8 cellular contexts compared by ENCODE assay signal in the genomic region with DNA sequence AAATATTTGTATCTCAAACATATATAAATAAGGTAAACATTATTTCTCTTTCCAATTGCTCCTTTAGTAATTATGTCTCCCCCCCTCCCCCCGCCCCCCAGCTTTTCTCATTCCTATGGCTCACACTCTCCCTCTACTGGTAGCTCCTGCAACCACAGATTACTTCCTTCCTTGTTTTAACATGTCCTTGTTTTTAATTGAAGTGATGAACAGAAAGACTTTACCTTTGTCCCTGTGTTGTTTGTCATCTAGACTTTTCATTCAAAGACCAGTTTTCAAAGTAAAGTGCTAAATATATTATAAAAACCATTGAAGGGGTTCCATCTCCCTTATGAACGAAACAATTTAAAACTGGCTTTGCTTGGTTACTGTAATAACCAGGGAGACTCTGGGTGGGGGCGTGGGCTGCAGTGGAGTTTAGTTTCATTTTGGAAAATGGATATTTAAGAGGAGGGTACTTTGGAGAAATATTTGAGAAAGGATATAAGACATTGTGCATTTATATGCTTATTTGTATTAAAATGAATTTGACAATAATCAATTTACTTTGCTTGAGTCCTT.
A peak's percentile ranks its signal among the peaks of the same experiment; 100 is the strongest.
DNase-seq lines count a peak whose midpoint lies in the region; ATAC-seq and TF ChIP-seq lines count a peak whose summit lies in the region.

No MANE protein-coding gene starts in this region.

- H3K4me2 ChIP-seq in smooth muscle cell: peak overlapping the region; percentile 80

- peak overlapping the region; percentile 95 for H2AFZ ChIP-seq in smooth muscle cell (ENCODE audit: low read depth)

- no peaks in the 10 kb centered on the region for H3K4me1 Mint-ChIP-seq in immature natural killer cell

- WGBS in smooth muscle cell (ENCODE audit: low lambda C conversion rate): 39% methylated on average over 3 of the region's 3 CpGs

- H3K79me2 ChIP-seq in smooth muscle cell (ENCODE audit: low read depth): no peaks in the 10 kb centered on the region

- no peak overlapping the region for H3K9ac ChIP-seq in smooth muscle cell (ENCODE audit: low read depth)

- H3K36me3 Mint-ChIP-seq in immature natural killer cell: no peaks in the 10 kb centered on the region

- H3K4me3 Mint-ChIP-seq in immature natural killer cell: no peak overlapping the region

- TF ChIP-seq CTCF in C4-2B (conservative IDR thresholded peaks at IDR 0.05): peak; percentile 88
- peak; percentile 66 for TF ChIP-seq CTCF in smooth muscle cell (IDR thresholded peaks at IDR 0.05; ENCODE audit: borderline replicate concordance, insufficient read depth, poor library complexity, severe bottlenecking)

- no peak overlapping the region for H3K27ac Mint-ChIP-seq in immature natural killer cell

- H3K4me1 ChIP-seq in SJCRH30: no peaks in the 10 kb centered on the region
- H3K4me1 ChIP-seq in smooth muscle cell (ENCODE audit: low read depth): no peaks in the 10 kb centered on the region

- peaks cover 0 to 4% (median 0%) of the 10 kb centered on the region in 3 donors for H3K27me3 Mint-ChIP-seq in immature natural killer cell (ENCODE audit: low read depth in 3 of 3)

- no peaks in the 10 kb centered on the region for H3K27me3 ChIP-seq in SJCRH30
- H3K27me3 ChIP-seq in smooth muscle cell (ENCODE audit: low read depth): no peaks in the 10 kb centered on the region

- H3K4me3 ChIP-seq in SJCRH30: no peak overlapping the region; the same call in 1 of the 2 replicates
- peak overlapping the region; percentile 19 for H3K4me3 ChIP-seq in smooth muscle cell

- peak; percentile 52 for DNase-seq in HT-29 (ENCODE audit: low spot score)
- peak; percentile 9 to 59 for DNase-seq in SJCRH30
- peak; percentile 63 for DNase-seq in fibroblast of peridontal ligament (ENCODE audit: extremely low read depth)
- DNase-seq in smooth muscle cell (lab: John Stamatoyannopoulos, UW; ENCODE audit: unreplicated experiment): no peak
- DNase-seq in NCI-H1930 (lab: John Stamatoyannopoulos, UW): no peak
- no peak for DNase-seq in immature natural killer cell

- H4K20me1 ChIP-seq in smooth muscle cell (ENCODE audit: low read depth): no peaks in the 10 kb centered on the region

- no peaks in the 10 kb centered on the region for H3K9me3 Mint-ChIP-seq in immature natural killer cell

- H3K27ac ChIP-seq in C4-2B: no peak overlapping the region
- no peak overlapping the region for H3K27ac ChIP-seq in SJCRH30
- H3K27ac ChIP-seq in smooth muscle cell (ENCODE audit: low read depth): no peak overlapping the region

- peak; percentile 63 for ATAC-seq in GM18867 (IDR thresholded peaks at IDR 0.05; ENCODE audit: unreplicated experiment)

- no peaks in the 10 kb centered on the region for H3F3A ChIP-seq in smooth muscle cell (ENCODE audit: low read depth)

- H3K9me3 ChIP-seq in SJCRH30 (replicated peaks): no peaks in the 10 kb centered on the region
- no peaks in the 10 kb centered on the region for H3K9me3 ChIP-seq in smooth muscle cell (replicated peaks; ENCODE audit: low read depth)

- H3K36me3 ChIP-seq in SJCRH30 (no peaks in the 10 kb centered on the region), smooth muscle cell (ENCODE audit: low read depth) (no peaks in the 10 kb centered on the region)

Comparison
In these comparisons a context has a peak if more than half of its experiments do, and no peak if none do; other contexts are left out.
1. DNase-seq: peak in HT-29 (single experiment), SJCRH30 (2 of 2) and fibroblast of peridontal ligament (single experiment); none in smooth muscle cell (single experiment), NCI-H1930 (0 of 2) and immature natural killer cell (0 of 3).